9 cellular contexts compared by ENCODE assay signal in genomic region chr18:36830141-36830495, GRCh38. TPM values are rescaled to one million over a fixed set of nuclear protein-coding genes. Genes with fewer than 3 reads are reported as not detected.
DNase-seq lines count a peak whose midpoint lies in the region; ATAC-seq and TF ChIP-seq lines count a peak whose summit lies in the region.
"Had no signal": no experiment of that assay in that cellular context is flagged by ENCODE, and none has a peak within 500 bp of the region (broad histone marks: within the 10 kb centered on the region; RNA-seq: fewer than 3 reads in every experiment).

No MANE protein-coding gene starts in this region.

- peaks cover 22% of the 10 kb centered on the region for H3K36me3 Mint-ChIP-seq in activated T-cell treated with anti-CD3 and anti-CD28 coated beads, Interleukin-2, amount 50 U/mL, for 24 hours (ENCODE audit: low read depth)
- peaks cover 4% of the 10 kb centered on the region for H3K36me3 Mint-ChIP-seq in T-cell

- CTCF ChIA-PET in T-cell (lab: Charles Lee): interaction anchor here (0.6 to 2.3 kb wide), 4 partner anchors 19 to 687 kb away, joined by 3 to 6 read pairs (median 6); no protein-coding TSS in a partner anchor

- no peaks in the 10 kb centered on the region for H3K9me3 Mint-ChIP-seq in activated T-cell treated with anti-CD3 and anti-CD28 coated beads, Interleukin-2, amount 50 U/mL, for 24 hours
- H3K9me3 Mint-ChIP-seq in T-cell: no peaks in the 10 kb centered on the region

- peak overlapping the region; percentile 97 for H3K4me3 Mint-ChIP-seq in activated T-cell treated with anti-CD3 and anti-CD28 coated beads, Interleukin-2, amount 50 U/mL, for 24 hours
- peak overlapping the region; percentile 84 to 96 (median 89) for H3K4me3 Mint-ChIP-seq in T-cell

- no peaks in the 10 kb centered on the region for H3K27me3 ChIP-seq in gastroesophageal sphincter
- no peaks in the 10 kb centered on the region for H3K27me3 ChIP-seq in thoracic aorta (replicated peaks; ENCODE audit: insufficient read depth)

- H3K36me3 ChIP-seq in gastroesophageal sphincter (peaks cover 0 to 3% of the 10 kb centered on the region in 2 donors), thoracic aorta (no peaks in the 10 kb centered on the region)

- no peak for TF ChIP-seq EP300 in gastroesophageal sphincter (IDR thresholded peaks at IDR 0.05)

- H3K9me3 ChIP-seq in gastroesophageal sphincter (no peaks in the 10 kb centered on the region), thoracic aorta (no peaks in the 10 kb centered on the region)

- peak overlapping the region; percentile 75 for H3K27ac Mint-ChIP-seq in activated T-cell treated with anti-CD3 and anti-CD28 coated beads, Interleukin-2, amount 50 U/mL, for 24 hours
- peak overlapping the region; percentile 69 to 85 for H3K27ac Mint-ChIP-seq in T-cell

- H3K27ac ChIP-seq in gastroesophageal sphincter: peak overlapping the region in 3 of 4 donors; percentile 89 to 93 (median 90)
- H3K27ac ChIP-seq in thoracic aorta: peak overlapping the region in 1 of 2 donors; percentile 65

- H3K4me1 ChIP-seq in gastroesophageal sphincter (peaks cover 0 to 29% (median 0%) of the 10 kb centered on the region in 3 donors), thoracic aorta (ENCODE audit: control insufficient read depth in 1 of 2, low read depth in 2 of 2) (peaks cover 6 to 21% of the 10 kb centered on the region in 2 donors)

- TF ChIP-seq CTCF in gastroesophageal sphincter (IDR thresholded peaks at IDR 0.05) (no peak), thoracic aorta (IDR thresholded peaks at IDR 0.05) (no peak)

- DNase-seq in activated T-cell treated with anti-CD3 and anti-CD28 coated beads, Interleukin-2, amount 50 U/mL, for 24 hours: no peak
- no peak for DNase-seq in activated T-cell treated with anti-CD3 and anti-CD28 coated beads, Interleukin-2, amount 50 U/mL, for 48 hours
- DNase-seq in T-cell: no peak
- DNase-seq in thoracic aorta (ENCODE audit: low spot score): no peak
- no peak for DNase-seq in KG1 (lab: John Stamatoyannopoulos, UW)
- DNase-seq in cerebellum (ENCODE audit: low spot score): no peak
- DNase-seq in activated CD4-positive, alpha-beta T cell treated with anti-CD3 and anti-CD28 coated beads, Interleukin-2, amount 50 U/mL, for 1 hour: no peak
- DNase-seq: NCI-H1092 had no signal

- peak overlapping the region; percentile 51 to 70 for H3K4me3 ChIP-seq in gastroesophageal sphincter
- peak overlapping the region; percentile 92 for H3K4me3 ChIP-seq in thoracic aorta

- WGBS in gastroesophageal sphincter (ENCODE audit: low coverage in 1 of 2), 2 donors: 11 to 14% methylated on average over 1 of the region's 1 CpG

- POLR2A ChIA-PET in T-cell (lab: Charles Lee): interaction anchor here in 1 of 2 donors (0.6 kb wide), 1 partner anchor 1457 kb away, joined by 3 read pairs; no protein-coding TSS in a partner anchor

- ATAC-seq in T-cell (replicated peaks in 1 of 4): no peak
- ATAC-seq in gastroesophageal sphincter: no peak
- no peak for ATAC-seq in thoracic aorta (ENCODE audit: insufficient number of reproducible peaks, low FRiP score, low read depth)

- no peaks in the 10 kb centered on the region for H3K27me3 Mint-ChIP-seq in activated T-cell treated with anti-CD3 and anti-CD28 coated beads, Interleukin-2, amount 50 U/mL, for 24 hours
- no peaks in the 10 kb centered on the region for H3K27me3 Mint-ChIP-seq in T-cell

- TF ChIP-seq POLR2A in gastroesophageal sphincter (IDR thresholded peaks at IDR 0.05): no peak

- peaks cover 44% of the 10 kb centered on the region for H3K4me1 Mint-ChIP-seq in activated T-cell treated with anti-CD3 and anti-CD28 coated beads, Interleukin-2, amount 50 U/mL, for 24 hours (ENCODE audit: low read depth)
- H3K4me1 Mint-ChIP-seq in T-cell: peaks cover 37 to 47% (median 47%) of the 10 kb centered on the region in 3 donors

RNA-seq across cellular contexts. Expression of gene KIAA1328, which starts 1.2 kb away (rescaled TPM):
- total RNA-seq in T-cell: 10 to 100 TPM in 4 of 5 donors, 1 to 10 TPM in 1; 10.0 to 17.0 (median 11.5) TPM
- 10 to 100 TPM; 11.3 to 26.1 (median 15.3) TPM for total RNA-seq in gastroesophageal sphincter
- 10 to 100 TPM; 14.4 to 22.7 TPM for total RNA-seq in thoracic aorta
- 36.5 TPM for total RNA-seq in cerebellum

RNA-seq across cellular contexts. Expression of gene TPGS2, which starts 1.3 kb away (rescaled TPM):
- total RNA-seq in T-cell (10 to 100 TPM; 31.7 to 46.9 (median 46.2) TPM), gastroesophageal sphincter (100 to 1,000 TPM in 1 of 4 donors, 10 to 100 TPM in 3; 56.8 to 226 (median 73.4) TPM), thoracic aorta (100 to 1,000 TPM in 1 of 2 donors, 10 to 100 TPM in 1; 83.0 to 150 TPM), cerebellum (104 TPM)
